In the genomic region with DNA sequence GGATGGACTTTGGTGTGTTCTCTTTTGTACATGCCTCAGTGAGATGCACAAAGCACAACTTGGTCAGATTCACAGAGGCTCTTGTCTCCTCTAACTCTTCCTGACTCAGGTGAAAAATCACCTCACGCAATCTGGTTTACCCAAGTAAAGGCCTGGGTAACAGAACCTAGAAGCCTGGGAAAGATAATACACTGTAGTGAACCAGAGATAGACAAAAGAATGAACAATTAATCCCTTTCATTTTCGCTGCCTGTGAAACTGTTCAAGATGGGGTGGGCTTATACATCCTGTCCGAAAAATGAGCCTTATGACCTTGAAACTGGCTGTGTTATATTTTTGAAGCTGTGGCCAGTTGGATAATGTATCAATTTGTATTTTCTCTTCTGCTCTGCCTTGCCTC, we compare ENCODE assay signal across 1 cellular context.
TF ChIP-seq lines count a peak whose summit lies in the region.

No MANE protein-coding gene starts in this region.

TF ChIP-seq in H1, 55 proteins besides CTCF, POLR2A, EP300 and RAD21:
- no peak for TF ChIP-seq SIN3A (conservative IDR thresholded peaks at IDR 0.05 in 1 of 2, IDR thresholded peaks at IDR 0.05 in 1 of 2; ENCODE audit: low read depth in 1 of 2, low read length in 2 of 2)
- TF ChIP-seq NANOG (IDR thresholded peaks at IDR 0.05; ENCODE audit: insufficient read depth, low read depth, low read length, poor library complexity, severe bottlenecking): no peak
- no peak for TF ChIP-seq EZH2 (IDR thresholded peaks at IDR 0.05; ENCODE audit: low read depth, low read length, severe bottlenecking)
- no peak for TF ChIP-seq CBX8 (IDR thresholded peaks at IDR 0.05; ENCODE audit: borderline replicate concordance, low read depth, low read length)
- no peak for TF ChIP-seq BRCA1 (IDR thresholded peaks at IDR 0.05; ENCODE audit: low read depth, low read length)
- no peak for TF ChIP-seq ASH2L (IDR thresholded peaks at IDR 0.05; ENCODE audit: low read length)
- TF ChIP-seq, protein P1, sequence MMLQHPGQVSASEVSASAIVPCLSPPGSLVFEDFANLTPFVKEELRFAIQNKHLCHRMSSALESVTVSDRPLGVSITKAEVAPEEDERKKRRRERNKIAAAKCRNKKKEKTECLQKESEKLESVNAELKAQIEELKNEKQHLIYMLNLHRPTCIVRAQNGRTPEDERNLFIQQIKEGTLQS (IDR thresholded peaks at IDR 0.05; ENCODE audit: insufficient read depth, low read depth, low read length): no peak
- no peak for TF ChIP-seq MAFK (IDR thresholded peaks at IDR 0.05; ENCODE audit: low read depth, low read length)
- TF ChIP-seq CEBPB (IDR thresholded peaks at IDR 0.05; ENCODE audit: low read depth, low read length): no peak
- TF ChIP-seq TEAD4 (IDR thresholded peaks at IDR 0.05; ENCODE audit: low read depth, low read length): no peak
- TF ChIP-seq KDM1A (IDR thresholded peaks at IDR 0.05; ENCODE audit: borderline replicate concordance, low read length): no peak
- TF ChIP-seq GTF2F1 (IDR thresholded peaks at IDR 0.05; ENCODE audit: borderline replicate concordance, low read depth, low read length): no peak
- no peak for TF ChIP-seq SIRT6 (IDR thresholded peaks at IDR 0.05; ENCODE audit: low read length)
- TF ChIP-seq CBX5 (IDR thresholded peaks at IDR 0.05; ENCODE audit: low read depth, low read length): no peak
